8 cellular contexts compared by ENCODE assay signal in the genomic region with DNA sequence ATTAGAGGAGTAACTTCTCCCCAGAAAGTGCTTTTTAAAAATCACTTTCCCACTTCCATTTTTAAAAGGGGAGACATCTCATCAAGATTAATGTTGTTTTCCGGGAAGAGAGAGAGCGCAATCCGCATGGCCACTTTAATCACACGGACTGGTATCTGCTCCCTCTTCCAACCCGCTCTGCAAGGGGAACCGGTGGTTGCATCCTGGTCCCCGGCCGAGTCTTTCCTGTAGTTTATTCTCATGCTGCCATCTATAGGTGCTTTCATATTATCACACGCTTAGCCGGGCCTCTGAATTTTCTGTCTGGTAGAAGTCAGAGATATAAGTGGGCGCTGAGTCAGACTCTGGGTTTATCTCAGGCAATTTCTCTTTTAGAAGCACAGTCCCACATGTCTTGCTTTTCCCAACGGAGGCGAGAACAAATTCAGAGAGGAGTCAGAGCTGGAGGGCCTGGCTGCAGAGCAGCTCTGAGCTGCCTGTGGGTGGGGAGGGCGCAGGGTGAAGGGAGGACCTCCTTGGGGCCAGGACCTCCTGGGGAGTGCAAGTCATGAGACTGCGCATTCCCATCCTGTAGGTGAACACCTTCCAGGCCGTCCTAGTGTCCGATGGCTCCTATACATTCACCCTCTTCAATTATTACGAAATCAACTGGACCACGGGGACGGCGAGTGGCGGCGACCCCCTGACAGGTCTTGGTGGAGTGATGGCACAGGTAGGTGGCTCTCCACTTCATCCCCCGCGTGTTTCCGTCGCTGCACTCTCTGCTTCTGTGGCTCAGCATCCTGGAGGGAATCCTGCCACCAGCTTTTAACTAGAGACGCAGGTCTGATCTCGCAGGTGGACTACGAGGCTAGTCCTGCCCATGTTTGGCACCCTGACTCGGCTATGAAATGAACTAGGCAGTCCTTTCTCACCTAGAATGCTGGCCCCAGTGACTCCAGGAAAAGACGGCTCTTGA. TPM values are rescaled to one million over a fixed set of nuclear protein-coding genes. Genes with fewer than 3 reads are reported as not detected.
DNase-seq lines count a peak whose midpoint lies in the region; ATAC-seq and TF ChIP-seq lines count a peak whose summit lies in the region.

No MANE protein-coding gene starts in this region.

- H3K27ac Mint-ChIP-seq in Caco-2 (ENCODE audit: unreplicated experiment) = no peak overlapping the region
- peak overlapping the region in 1 of 6 donors; percentile 0 for H3K27ac Mint-ChIP-seq in naive B cell

- H3K9me3 Mint-ChIP-seq in Caco-2 (ENCODE audit: unreplicated experiment) = no peaks in the 10 kb centered on the region
- peaks cover 0 to 2% (median 0%) of the 10 kb centered on the region in 7 donors for H3K9me3 Mint-ChIP-seq in naive B cell

- H3K27ac ChIP-seq in esophagus muscularis mucosa (replicated peaks in 1 of 4) = no peak overlapping the region
- H3K27ac ChIP-seq in upper lobe of left lung = no peak overlapping the region

- H3K36me3 Mint-ChIP-seq in Caco-2 (ENCODE audit: insufficient read depth, unreplicated experiment) = no peaks in the 10 kb centered on the region
- no peaks in the 10 kb centered on the region for H3K36me3 Mint-ChIP-seq in naive B cell

- TF ChIP-seq CTCF in Caco-2 (IDR thresholded peaks at IDR 0.05; ENCODE audit: insufficient read depth in 1 of 2, low read depth in 1 of 2, low read length in 1 of 2, severe bottlenecking in 1 of 2, unreplicated experiment in 1 of 2) (peak; percentile 80 to 83), WI38 (IDR thresholded peaks at IDR 0.05; ENCODE audit: low read depth, low read length) (peak; percentile 60), esophagus muscularis mucosa (IDR thresholded peaks at IDR 0.05) (peak; percentile 50 to 60 (median 57)), upper lobe of left lung (IDR thresholded peaks at IDR 0.05) (peak; percentile 18 to 68 (median 58))

- H3K36me3 ChIP-seq in Caco-2 (ENCODE audit: control insufficient read depth, insufficient read depth, low read length) (no peaks in the 10 kb centered on the region), esophagus muscularis mucosa (no peaks in the 10 kb centered on the region), upper lobe of left lung (no peaks in the 10 kb centered on the region)

- H3K27me3 ChIP-seq in Caco-2 (replicated peaks; ENCODE audit: control insufficient read depth, insufficient read depth, low read length) (no peaks in the 10 kb centered on the region; the same call in 1 of the 2 replicates), esophagus muscularis mucosa (peaks cover 0 to 5% (median 0%) of the 10 kb centered on the region in 4 donors), upper lobe of left lung (no peaks in the 10 kb centered on the region)

- POLR2A ChIA-PET in Caco-2 (lab: Charles Lee) = interaction anchor here (0.6 kb wide), 1 partner anchor 323 kb away, joined by 3 read pairs; no protein-coding TSS in a partner anchor

- H3K9me3 ChIP-seq in Caco-2 (no peaks in the 10 kb centered on the region), esophagus muscularis mucosa (no peaks in the 10 kb centered on the region), upper lobe of left lung (no peaks in the 10 kb centered on the region)

- CTCF ChIA-PET in Caco-2 (lab: Charles Lee) = interaction anchor here (1.7 kb wide), 1 partner anchor 80 kb away, joined by 6 read pairs; no protein-coding TSS in a partner anchor

- BruUV-seq in Caco-2 (replicated peaks; lab: Mats Ljungman, UMichigan) = no TSS peak

- no peaks in the 10 kb centered on the region for H3K4me1 Mint-ChIP-seq in Caco-2 (ENCODE audit: low read depth, unreplicated experiment)
- peaks cover 0 to 5% (median 0%) of the 10 kb centered on the region in 3 donors for H3K4me1 Mint-ChIP-seq in naive B cell

- DNase-seq in Caco-2 (peak; percentile 78 to 80), GOT3 (lab: John Stamatoyannopoulos, UW) (peak; percentile 5), NCI-H2107 treated with DMSO at 0.1 percent for 48 hours (lab: John Stamatoyannopoulos, UW; ENCODE audit: unreplicated experiment) (peak; percentile 65), esophagus muscularis mucosa (ENCODE audit: extremely low spot score) (no peak), naive B cell (peak; percentile 2), upper lobe of left lung (peak; percentile 42 to 63)

- 47% methylated on average over 30 of the region's 32 CpGs for WGBS in esophagus muscularis mucosa
- 40 to 49% methylated on average over 23 to 32 of the region's 32 CpGs for WGBS in upper lobe of left lung, 2 donors

- intact Hi-C loops in Caco-2 (cut with micrococcal nuclease; ENCODE audit: unreplicated experiment) = loop anchor here (1.0 to 2.0 kb wide), 8 partner anchors 46 to 602 kb away; partner anchors contain the start of genes GRIK4 and TBCEL
- intact Hi-C loops in esophagus muscularis mucosa (cut with DNase I) = loop anchor here (5.0 kb wide), 1 partner anchor 600 kb away; the partner anchor contains the start of gene GRIK4

- H3K4me3 ChIP-seq in Caco-2 (ENCODE audit: low read depth, low read length) (no peak overlapping the region), WI38 (ENCODE audit: low read depth, low read length) (no peak overlapping the region), esophagus muscularis mucosa (no peak overlapping the region), upper lobe of left lung (no peak overlapping the region)

- TF ChIP-seq POLR2A in esophagus muscularis mucosa (IDR thresholded peaks at IDR 0.05; ENCODE audit: low read depth) (no peak), upper lobe of left lung (IDR thresholded peaks at IDR 0.05) (no peak)

- H3K4me1 ChIP-seq in Caco-2 = no peaks in the 10 kb centered on the region
- peaks cover 0 to 9% (median 0%) of the 10 kb centered on the region in 4 donors for H3K4me1 ChIP-seq in esophagus muscularis mucosa
- peaks cover 0 to 16% (median 3%) of the 10 kb centered on the region in 4 donors for H3K4me1 ChIP-seq in upper lobe of left lung

- ATAC-seq in naive B cell (ENCODE audit: low read depth in 2 of 2) = no peak
- peak; percentile 84 to 87 for ATAC-seq in upper lobe of left lung (ENCODE audit: low FRiP score in 2 of 2)
- ATAC-seq in HG02642 (IDR thresholded peaks at IDR 0.05; ENCODE audit: poor library complexity, unreplicated experiment) = no peak

- peaks cover 14% of the 10 kb centered on the region for H3K27me3 Mint-ChIP-seq in Caco-2 (ENCODE audit: insufficient read depth, unreplicated experiment)
- peaks cover 23 to 43% (median 30%) of the 10 kb centered on the region in 3 donors for H3K27me3 Mint-ChIP-seq in naive B cell

- TF ChIP-seq EP300 in esophagus muscularis mucosa (IDR thresholded peaks at IDR 0.05) (no peak), upper lobe of left lung (IDR thresholded peaks at IDR 0.05) (no peak)

- H3K4me3 Mint-ChIP-seq in Caco-2 (ENCODE audit: unreplicated experiment) (no peak overlapping the region), naive B cell (no peak overlapping the region)

RNA-seq across cellular contexts. Expression of gene TECTA, which starts 11.7 kb away (rescaled TPM):
- 0.37 and 0.41 TPM in 2 replicates for total RNA-seq in Caco-2 (2022)
- total RNA-seq in esophagus muscularis mucosa = 1 to 10 TPM in 1 of 4 donors, under 1 TPM in 3; 0.80 to 1.2 (median 0.90) TPM
- under 1 TPM in 1 of 6 donors, not detected in 5; 0.32 TPM for polyA plus RNA-seq in naive B cell (ENCODE audit: low read depth in 6 of 6)
- 1 to 10 TPM in 4 of 6 donors, under 1 TPM in 2; 0.89 to 4.7 (median 1.8) TPM for total RNA-seq in upper lobe of left lung

Comparison
In these comparisons a context has a peak if more than half of its experiments do, and no peak if none do; other contexts are left out.
1. ATAC-seq: peak in upper lobe of left lung (2 of 2); none in naive B cell (0 of 2) and HG02642 (single experiment).
2. Peak in every context shown above with its lines, with median percentiles within 50 percentile points of each other: CTCF ChIP-seq.